8 cellular contexts compared by ENCODE assay signal in the genomic region with DNA sequence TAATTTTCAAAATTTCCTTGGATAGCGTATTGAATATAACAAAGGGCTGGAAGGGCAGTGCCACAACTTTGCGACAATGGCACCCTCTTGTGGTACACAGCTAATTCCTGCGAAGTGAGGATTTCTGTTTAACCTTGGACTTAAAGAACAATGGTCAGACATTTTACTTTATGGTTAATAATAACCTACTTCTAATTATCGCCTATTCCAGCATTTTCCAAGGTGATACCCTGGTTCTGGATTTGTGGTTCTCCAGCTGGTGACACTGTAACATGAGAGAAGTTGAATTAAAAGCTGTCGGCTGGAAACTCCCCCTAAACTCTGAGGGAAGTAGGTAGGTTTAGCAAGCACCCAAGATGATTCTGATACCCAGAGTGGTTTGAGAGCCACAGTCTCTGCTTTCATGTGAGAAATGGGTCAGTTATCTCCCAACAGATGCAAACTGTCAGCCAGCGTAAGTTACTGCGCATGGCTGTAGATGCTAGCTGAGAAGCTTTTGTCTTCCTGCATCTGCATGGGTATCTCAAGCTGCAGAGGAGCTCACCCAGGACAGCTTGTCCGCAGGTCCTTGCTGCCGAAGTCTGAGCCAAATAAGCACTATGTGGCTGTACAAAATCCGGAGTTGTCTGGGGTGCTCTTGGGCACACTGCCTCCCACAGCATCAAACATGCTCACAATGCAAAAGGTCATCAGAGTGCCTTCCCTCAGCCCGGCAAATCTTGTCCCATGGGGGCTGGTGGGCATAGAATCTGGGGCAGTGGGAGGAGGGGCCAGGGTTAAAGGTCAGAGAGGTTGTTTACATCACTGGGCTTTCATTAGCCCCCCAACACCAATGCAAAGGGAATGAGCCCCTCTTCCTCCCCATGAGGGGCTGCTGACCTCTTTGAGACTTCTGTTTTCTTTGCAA. TPM values are rescaled to one million over a fixed set of nuclear protein-coding genes. Genes with fewer than 3 reads are reported as not detected.
DNase-seq lines count a peak whose midpoint lies in the region; ATAC-seq and TF ChIP-seq lines count a peak whose summit lies in the region.

No MANE protein-coding gene starts in this region.

- H3K4me1 ChIP-seq in transverse colon = no peaks in the 10 kb centered on the region

- TF ChIP-seq EP300 in transverse colon (IDR thresholded peaks at IDR 0.05; ENCODE audit: low read depth) = no peak

- no peak overlapping the region for H3K27ac ChIP-seq in transverse colon

- no peaks in the 10 kb centered on the region for H3K9me3 Mint-ChIP-seq in activated CD4-positive, alpha-beta T cell treated with anti-CD3 and anti-CD28 coated beads, Interleukin-2, amount 10 ng/mL, durations not matched to agents 24 days and 14 days
- H3K9me3 Mint-ChIP-seq in endothelial cell (ENCODE audit: unreplicated experiment) = no peaks in the 10 kb centered on the region

- no peak overlapping the region for H3K27ac Mint-ChIP-seq in activated CD4-positive, alpha-beta T cell treated with anti-CD3 and anti-CD28 coated beads, Interleukin-2, amount 10 ng/mL, durations not matched to agents 24 days and 14 days
- no peak overlapping the region for H3K27ac Mint-ChIP-seq in endothelial cell (ENCODE audit: unreplicated experiment)

- no peak for ATAC-seq in HG03457 (IDR thresholded peaks at IDR 0.05; ENCODE audit: unreplicated experiment)

- DNase-seq in DMS153 (lab: John Stamatoyannopoulos, UW) = peak; percentile 4
- peak; percentile 55 for DNase-seq in H7
- peak; percentile 68 for DNase-seq in NCI-H2171 treated with DMSO at 0.1 percent for 48 hours (lab: John Stamatoyannopoulos, UW)
- DNase-seq in activated CD4-positive, alpha-beta T cell treated with anti-CD3 and anti-CD28 coated beads, Interleukin-2, amount 10 ng/mL, durations not matched to agents 24 days and 14 days = peak; percentile 87
- DNase-seq in endothelial cell (ENCODE audit: low spot score) = peak; percentile 42
- DNase-seq in mucosa of gallbladder (ENCODE audit: low spot score) = peak; percentile 75
- peak; percentile 68 for DNase-seq in transverse colon

- TF ChIP-seq POLR2A in transverse colon (IDR thresholded peaks at IDR 0.05) = no peak

- H3K36me3 ChIP-seq in H7 (replicated peaks; ENCODE audit: control insufficient read depth, insufficient read depth, low read length) (no peaks in the 10 kb centered on the region), transverse colon (no peaks in the 10 kb centered on the region)

- peaks cover 25% of the 10 kb centered on the region for H3K4me1 Mint-ChIP-seq in activated CD4-positive, alpha-beta T cell treated with anti-CD3 and anti-CD28 coated beads, Interleukin-2, amount 10 ng/mL, durations not matched to agents 24 days and 14 days
- peaks cover 2% of the 10 kb centered on the region for H3K4me1 Mint-ChIP-seq in endothelial cell (ENCODE audit: unreplicated experiment)

- no peaks in the 10 kb centered on the region for H3K27me3 ChIP-seq in H7 (ENCODE audit: control insufficient read depth, insufficient read depth, low read length)
- no peaks in the 10 kb centered on the region for H3K27me3 ChIP-seq in transverse colon

- TF ChIP-seq CTCF in endothelial cell (IDR thresholded peaks at IDR 0.05; ENCODE audit: unreplicated experiment) (peak; percentile 65), transverse colon (IDR thresholded peaks at IDR 0.05) (peak; percentile 78 to 87 (median 83))

- H3K9me3 ChIP-seq in transverse colon = no peaks in the 10 kb centered on the region

- H3K4me3 ChIP-seq in H7 (ENCODE audit: insufficient read depth, low read depth, low read length) = no peak overlapping the region
- H3K4me3 ChIP-seq in transverse colon = no peak overlapping the region

- H3K4me3 Mint-ChIP-seq in activated CD4-positive, alpha-beta T cell treated with anti-CD3 and anti-CD28 coated beads, Interleukin-2, amount 10 ng/mL, durations not matched to agents 24 days and 14 days = no peak overlapping the region
- no peak overlapping the region for H3K4me3 Mint-ChIP-seq in endothelial cell (ENCODE audit: unreplicated experiment)

- in situ Hi-C loops in transverse colon (cut with MboI; ENCODE audit: low pct_ligation_motif_present in 1 of 4, low pct_unique_long_range_greater_than_20kb in 1 of 4, low sequenced_read_pairs in 3 of 4) = loop anchor here (5.0 to 25.0 kb wide), 6 partner anchors 166 to 621 kb away; a partner anchor contains a TSS

- H3K27me3 Mint-ChIP-seq in activated CD4-positive, alpha-beta T cell treated with anti-CD3 and anti-CD28 coated beads, Interleukin-2, amount 10 ng/mL, durations not matched to agents 24 days and 14 days = peaks cover 19% of the 10 kb centered on the region
- peaks cover 4% of the 10 kb centered on the region for H3K27me3 Mint-ChIP-seq in endothelial cell (ENCODE audit: unreplicated experiment)

- intact Hi-C loops in activated CD4-positive, alpha-beta T cell treated with anti-CD3 and anti-CD28 coated beads, Interleukin-2, amount 10 ng/mL, durations not matched to agents 24 days and 14 days (cut with micrococcal nuclease) = loop anchor here (1.0 to 5.0 kb wide), 4 partner anchors 18 to 341 kb away; a partner anchor contains a TSS
- intact Hi-C loops in transverse colon (cut with DNase I; ENCODE audit: low total_unique reads) = loop anchor here (5.0 kb wide), 1 partner anchor 171 kb away; no protein-coding TSS in a partner anchor

- WGBS in transverse colon (ENCODE audit: low coverage in 1 of 2), 2 donors = 0 to 29% methylated on average over 4 to 9 of the region's 11 CpGs

- no peaks in the 10 kb centered on the region for H3K36me3 Mint-ChIP-seq in activated CD4-positive, alpha-beta T cell treated with anti-CD3 and anti-CD28 coated beads, Interleukin-2, amount 10 ng/mL, durations not matched to agents 24 days and 14 days (ENCODE audit: low read depth)
- peaks cover 3% of the 10 kb centered on the region for H3K36me3 Mint-ChIP-seq in endothelial cell (ENCODE audit: low read depth, unreplicated experiment)

RNA-seq across cellular contexts. Expression of a gene that starts 6.6 kb away (rescaled TPM):
- 45.8 and 64.9 TPM in 2 replicates for total RNA-seq in H7 (2014; rRNA removed; shearing (Covaris generic))
- 61.7 and 62.6 TPM in 2 replicates for total RNA-seq in activated CD4-positive, alpha-beta T cell treated with anti-CD3 and anti-CD28 coated beads, Interleukin-2, amount 10 ng/mL, durations not matched to agents 24 days and 14 days
- total RNA-seq in endothelial cell (ENCODE audit: unreplicated experiment) (27.6 TPM), mucosa of gallbladder (18.8 TPM), transverse colon (10 to 100 TPM in 2 of 4 donors, 1 to 10 TPM in 2; 4.0 to 33.7 (median 11.8) TPM)

RNA-seq across cellular contexts. Expression of a gene that starts 18.8 kb away (rescaled TPM):
- total RNA-seq in H7 (2014; rRNA removed; shearing (Covaris generic)) = 52.2 and 55.5 TPM in 2 replicates
- total RNA-seq in activated CD4-positive, alpha-beta T cell treated with anti-CD3 and anti-CD28 coated beads, Interleukin-2, amount 10 ng/mL, durations not matched to agents 24 days and 14 days = 36.5 and 39.3 TPM in 2 replicates
- 48.9 TPM for total RNA-seq in endothelial cell (ENCODE audit: unreplicated experiment)
- 74.7 TPM for total RNA-seq in mucosa of gallbladder
- 100 to 1,000 TPM in 3 of 4 donors, 10 to 100 TPM in 1; 24.9 to 128 (median 120) TPM for total RNA-seq in transverse colon

RNA-seq across cellular contexts. Expression of a gene that starts 36.6 kb away (rescaled TPM):
- total RNA-seq in H7 (2014; rRNA removed; shearing (Covaris generic)) = 32.3 and 35.5 TPM in 2 replicates
- 195 and 210 TPM in 2 replicates for total RNA-seq in activated CD4-positive, alpha-beta T cell treated with anti-CD3 and anti-CD28 coated beads, Interleukin-2, amount 10 ng/mL, durations not matched to agents 24 days and 14 days
- 62.2 TPM for total RNA-seq in endothelial cell (ENCODE audit: unreplicated experiment)
- 33.2 TPM for total RNA-seq in mucosa of gallbladder
- total RNA-seq in transverse colon = 10 to 100 TPM in 3 of 4 donors, 1 to 10 TPM in 1; 7.8 to 54.0 (median 25.8) TPM

Comparison
In these comparisons a context has a peak if more than half of its experiments do, and no peak if none do; other contexts are left out.
1. DNase-seq: peak in every context shown above with its lines; median percentile 87 in activated CD4-positive, alpha-beta T cell treated with anti-CD3 and anti-CD28 coated beads, Interleukin-2, amount 10 ng/mL, durations not matched to agents 24 days and 14 days; 75 in mucosa of gallbladder; 68 in NCI-H2171 treated with DMSO at 0.1 percent for 48 hours; 68 in transverse colon; 55 in H7; 42 in endothelial cell; 4 in DMS153.